20 cellular contexts compared by ENCODE assay signal in the genomic region with DNA sequence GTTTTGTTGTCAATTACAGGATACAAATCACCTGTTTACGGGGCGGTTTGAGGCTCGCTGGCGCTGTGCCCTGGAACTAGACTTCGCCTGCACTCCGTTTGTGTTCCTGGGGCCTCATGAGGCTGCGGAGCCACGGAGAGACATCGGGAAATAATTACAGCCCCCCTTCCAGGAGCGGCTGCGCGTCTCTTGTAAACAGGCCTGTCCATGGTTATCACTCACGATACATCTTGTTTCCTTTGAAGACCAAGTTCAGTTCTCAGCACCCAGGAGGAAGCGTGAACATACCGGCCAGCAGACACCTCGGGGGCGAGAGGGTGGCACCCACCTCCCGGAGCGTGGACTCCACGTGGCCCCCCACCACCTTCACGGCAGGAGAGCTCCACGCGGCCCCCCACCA.
A peak's percentile ranks its signal among the peaks of the same experiment; 100 is the strongest.
DNase-seq lines count a peak whose midpoint lies in the region; TF ChIP-seq lines count a peak whose summit lies in the region.
"Had no signal": no experiment of that assay in that cellular context is flagged by ENCODE, and none has a peak within 500 bp of the region (broad histone marks: within the 10 kb centered on the region; RNA-seq: fewer than 3 reads in every experiment).

No MANE protein-coding gene starts in this region.

- H3K36me3 ChIP-seq in neural progenitor cell = no peaks in the 10 kb centered on the region
- H3K36me3 ChIP-seq: BLaER1 treated with 17β-estradiol and CSF1 and Interleukin-3, amounts not matched to agents 10 nM and 100 nM had no signal

- H3K4me2 ChIP-seq in neural progenitor cell = no peak overlapping the region
- H3K4me2 ChIP-seq: A549; BLaER1 treated with 17β-estradiol and CSF1 and Interleukin-3, amounts not matched to agents 10 nM and 100 nM had no signal

- H3K4me1 Mint-ChIP-seq in neural progenitor cell (peaks cover 31% of the 10 kb centered on the region), type B pancreatic cell (ENCODE audit: unreplicated experiment) (peaks cover 21% of the 10 kb centered on the region)
- H3K4me1 Mint-ChIP-seq: B cell had no signal

- H3K9me3 Mint-ChIP-seq in neural progenitor cell = no peaks in the 10 kb centered on the region
- no peaks in the 10 kb centered on the region for H3K9me3 Mint-ChIP-seq in type B pancreatic cell
- H3K9me3 Mint-ChIP-seq: CD4-positive, alpha-beta T cell; CD8-positive, alpha-beta T cell had no signal

- no peak for TF ChIP-seq CTCF in neural progenitor cell (IDR thresholded peaks at IDR 0.05)
- no peak for TF ChIP-seq CTCF in type B pancreatic cell (conservative IDR thresholded peaks at IDR 0.05)

- H3K9ac ChIP-seq in neural progenitor cell = no peak overlapping the region
- H3K9ac ChIP-seq: BLaER1 treated with 17β-estradiol and CSF1 and Interleukin-3, amounts not matched to agents 10 nM and 100 nM had no signal

- DNase-seq in NCI-H748 (lab: John Stamatoyannopoulos, UW; ENCODE audit: unreplicated experiment) (peak; percentile 37), NCI-H748 treated with DMSO at 0.1 percent for 48 hours (lab: John Stamatoyannopoulos, UW) (no peak), mesenteric fat pad (ENCODE audit: low spot score) (peak; percentile 65), neural progenitor cell (ENCODE audit: low spot score) (no peak), type B pancreatic cell (ENCODE audit: extremely low spot score, unreplicated experiment) (no peak), dermis blood vessel endothelial cell (no peak)
- DNase-seq in activated CD4-positive, alpha-beta T cell treated with anti-CD3 and anti-CD28 coated beads, Interleukin-2, amount 50 U/mL, for 4 hours = no peak
- DNase-seq in stimulated activated CD4-positive, alpha-beta T cell treated with anti-CD3 and anti-CD28 coated beads, Interleukin-4, amount 100 ng/mL, for 1 hour = no peak
- DNase-seq: AML-193; Caco-2; Calu3; CD4-positive, alpha-beta T cell; CD8-positive, alpha-beta T cell; DMS79 treated with DMSO at 0.1 percent for 48 hours; GF-D8 had no signal

- H3K27ac Mint-ChIP-seq in neural progenitor cell = peak overlapping the region; percentile 46
- no peak overlapping the region for H3K27ac Mint-ChIP-seq in type B pancreatic cell
- H3K27ac Mint-ChIP-seq: B cell; CD4-positive, alpha-beta T cell; CD8-positive, alpha-beta T cell had no signal

- no peaks in the 10 kb centered on the region for H3K4me1 ChIP-seq in neural progenitor cell
- H3K4me1 ChIP-seq: A549, Caco-2 had no signal

- H3K4me3 ChIP-seq in neural progenitor cell = no peak overlapping the region
- H3K4me3 ChIP-seq: A549; BLaER1 treated with 17β-estradiol and CSF1 and Interleukin-3, amounts not matched to agents 10 nM and 100 nM had no signal

- H3K4me3 Mint-ChIP-seq in neural progenitor cell (no peak overlapping the region), type B pancreatic cell (peak overlapping the region; percentile 28)
- H3K4me3 Mint-ChIP-seq: B cell; CD4-positive, alpha-beta T cell; CD8-positive, alpha-beta T cell had no signal

- H4K20me1 ChIP-seq in neural progenitor cell (ENCODE audit: low read depth) = no peaks in the 10 kb centered on the region
- H4K20me1 ChIP-seq: BLaER1 treated with 17β-estradiol and CSF1 and Interleukin-3, amounts not matched to agents 10 nM and 100 nM had no signal

- H3F3A ChIP-seq in neural progenitor cell (ENCODE audit: low read depth) = no peaks in the 10 kb centered on the region

- no peaks in the 10 kb centered on the region for H3K36me3 Mint-ChIP-seq in neural progenitor cell
- H3K36me3 Mint-ChIP-seq in type B pancreatic cell = no peaks in the 10 kb centered on the region
- H3K36me3 Mint-ChIP-seq: CD8-positive, alpha-beta T cell had no signal

- H2AFZ ChIP-seq in neural progenitor cell (replicated peaks) = no peak overlapping the region

- H3K79me2 ChIP-seq in neural progenitor cell (ENCODE audit: low read depth) = no peaks in the 10 kb centered on the region

- no peak overlapping the region for H3K27ac ChIP-seq in neural progenitor cell
- H3K27ac ChIP-seq: 22Rv1; A549; BLaER1 treated with 17β-estradiol and CSF1 and Interleukin-3, amounts not matched to agents 10 nM and 100 nM; C4-2B had no signal

- no peaks in the 10 kb centered on the region for H3K27me3 ChIP-seq in neural progenitor cell
- H3K27me3 ChIP-seq: BLaER1 treated with 17β-estradiol and CSF1 and Interleukin-3, amounts not matched to agents 10 nM and 100 nM had no signal

- H3K9me3 ChIP-seq in neural progenitor cell (ENCODE audit: low read depth) = no peaks in the 10 kb centered on the region
- H3K9me3 ChIP-seq: A549; BLaER1 treated with 17β-estradiol and CSF1 and Interleukin-3, amounts not matched to agents 10 nM and 100 nM; Caco-2 had no signal

- H3K27me3 Mint-ChIP-seq in neural progenitor cell (ENCODE audit: insufficient read depth, low read depth) (peaks cover 12% of the 10 kb centered on the region), type B pancreatic cell (peaks cover 18% of the 10 kb centered on the region)
- H3K27me3 Mint-ChIP-seq: B cell had no signal

Comparison
In these comparisons a context has a peak if more than half of its experiments do, and no peak if none do; other contexts are left out.
1. DNase-seq: peak in NCI-H748 (single experiment) and mesenteric fat pad (single experiment); none in NCI-H748 treated with DMSO at 0.1 percent for 48 hours (single experiment), neural progenitor cell (single experiment), type B pancreatic cell (single experiment), dermis blood vessel endothelial cell (single experiment), activated CD4-positive, alpha-beta T cell treated with anti-CD3 and anti-CD28 coated beads, Interleukin-2, amount 50 U/mL, for 4 hours (0 of 2) and stimulated activated CD4-positive, alpha-beta T cell treated with anti-CD3 and anti-CD28 coated beads, Interleukin-4, amount 100 ng/mL, for 1 hour (single experiment).